ENCODE assay signal across 8 cellular contexts in the genomic region with DNA sequence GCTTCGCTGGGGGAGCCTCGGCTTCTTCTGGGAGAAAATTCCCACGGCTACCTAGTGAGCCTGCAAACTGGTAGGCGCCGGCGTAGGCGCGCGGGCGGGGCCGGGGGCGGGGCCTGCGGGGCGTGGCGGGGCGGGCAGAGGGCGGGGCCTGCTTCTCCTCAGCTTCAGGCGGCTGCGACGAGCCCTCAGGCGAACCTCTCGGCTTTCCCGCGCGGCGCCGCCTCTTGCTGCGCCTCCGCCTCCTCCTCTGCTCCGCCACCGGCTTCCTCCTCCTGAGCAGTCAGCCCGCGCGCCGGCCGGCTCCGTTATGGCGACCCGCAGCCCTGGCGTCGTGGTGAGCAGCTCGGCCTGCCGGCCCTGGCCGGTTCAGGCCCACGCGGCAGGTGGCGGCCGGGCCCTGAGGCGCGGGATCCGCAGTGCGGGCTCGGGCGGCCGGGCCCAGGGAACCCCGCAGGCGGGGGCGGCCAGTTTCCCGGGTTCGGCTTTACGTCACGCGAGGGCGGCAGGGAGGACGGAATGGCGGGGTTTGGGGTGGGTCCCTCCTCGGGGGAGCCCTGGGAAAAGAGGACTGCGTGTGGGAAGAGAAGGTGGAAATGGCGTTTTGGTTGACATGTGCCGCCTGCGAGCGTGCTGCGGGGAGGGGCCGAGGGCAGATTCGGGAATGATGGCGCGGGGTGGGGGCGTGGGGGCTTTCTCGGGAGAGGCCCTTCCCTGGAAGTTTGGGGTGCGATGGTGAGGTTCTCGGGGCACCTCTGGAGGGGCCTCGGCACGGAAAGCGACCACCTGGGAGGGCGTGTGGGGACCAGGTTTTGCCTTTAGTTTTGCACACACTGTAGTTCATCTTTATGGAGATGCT. TPM values are rescaled to one million over a fixed set of nuclear protein-coding genes. Genes with fewer than 3 reads are reported as not detected.
DNase-seq lines count a peak whose midpoint lies in the region; ATAC-seq, FAIRE-seq and TF ChIP-seq lines count a peak whose summit lies in the region.

A gene with protein sequence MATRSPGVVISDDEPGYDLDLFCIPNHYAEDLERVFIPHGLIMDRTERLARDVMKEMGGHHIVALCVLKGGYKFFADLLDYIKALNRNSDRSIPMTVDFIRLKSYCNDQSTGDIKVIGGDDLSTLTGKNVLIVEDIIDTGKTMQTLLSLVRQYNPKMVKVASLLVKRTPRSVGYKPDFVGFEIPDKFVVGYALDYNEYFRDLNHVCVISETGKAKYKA (plus strand): TSS at position 161 of the 856 bp plus-strand sequence. CDS start 147 bp downstream, at position 308.

- POLR2A ChIA-PET in A549 (lab: Yijun Ruan, JAX), result interaction anchor here (0.5 kb wide), 1 partner anchor 8 kb away, joined by 4 read pairs; no protein-coding TSS in a partner anchor

- CTCF ChIA-PET in A549 (lab: Yijun Ruan, JAX), result interaction anchor here (0.6 to 1.2 kb wide), 3 partner anchors 11 to 24 kb away, joined by 3 to 4 read pairs (median 3); no protein-coding TSS in a partner anchor

- no peaks in the 10 kb centered on the region for H3K36me3 ChIP-seq in kidney epithelial cell (ENCODE audit: control insufficient read depth, insufficient read depth, low read length)

- ATAC-seq in A549 (peak; percentile 87 to 90), HG03064 (IDR thresholded peaks at IDR 0.05; ENCODE audit: low read depth, unreplicated experiment) (peak; percentile 81)
- peak; percentile 96 for ATAC-seq in central memory CD8-positive, alpha-beta T cell (replicated peaks; ENCODE audit: extremely low read depth, poor library complexity, severe bottlenecking)

- WGBS in A549 (ENCODE audit: missing lambda C conversion rate), result 0% methylated on average over 14 of the region's 85 CpGs

- TF ChIP-seq EP300 in A549 (IDR thresholded peaks at IDR 0.05), result no peak

- DNase-seq in A549 (ENCODE audit: low read depth in 1 of 2, low spot score in 1 of 2), result peak; percentile 42 to 79
- peak; percentile 65 for DNase-seq in NCI-H2196 (lab: John Stamatoyannopoulos, UW; ENCODE audit: unreplicated experiment)
- peak; percentile 68 for DNase-seq in activated CD4-positive, alpha-beta T cell treated with anti-CD3 and anti-CD28 coated beads for 1 hour
- DNase-seq in central memory CD8-positive, alpha-beta T cell (ENCODE audit: low spot score in 2 of 2), result peak; percentile 43 to 58
- no peak for DNase-seq in kidney epithelial cell (ENCODE audit: low read depth)
- DNase-seq in stimulated activated CD4-positive, alpha-beta T cell treated with anti-CD3 and anti-CD28 coated beads, Interleukin-15, amount 100 ng/mL, for 24 hours, result peak; percentile 80

- TF ChIP-seq RAD21 in A549 (conservative IDR thresholded peaks at IDR 0.05 in 1 of 2, IDR thresholded peaks at IDR 0.05 in 1 of 2), result no peak

- H3K27ac ChIP-seq in A549, result peak within 1 kb of the TSS; percentile 90 to 99

- TF ChIP-seq CTCF in A549 (IDR thresholded peaks at IDR 0.05) (no peak), kidney epithelial cell (IDR thresholded peaks at IDR 0.05; ENCODE audit: insufficient read depth, low read length, poor library complexity, severe bottlenecking) (no peak)

- H3K36me3 Mint-ChIP-seq in central memory CD8-positive, alpha-beta T cell (ENCODE audit: insufficient read depth), result peaks cover 4% of the 10 kb centered on the region

- H3K4me3 Mint-ChIP-seq in central memory CD8-positive, alpha-beta T cell, result peak within 1 kb of the TSS; percentile 83

- no peaks in the 10 kb centered on the region for H3K27me3 ChIP-seq in kidney epithelial cell (ENCODE audit: control insufficient read depth, insufficient read depth, low read length)

- peak within 1 kb of the TSS; percentile 85 for H3K27ac Mint-ChIP-seq in central memory CD8-positive, alpha-beta T cell (ENCODE audit: low read depth)

- TF ChIP-seq POLR2A in A549 (IDR thresholded peaks at IDR 0.05; ENCODE audit: low read length) (peak; percentile 36; the same call in 1 of the 2 replicates), GM18526 (IDR thresholded peaks at IDR 0.05; ENCODE audit: extremely low read depth, insufficient read length) (peak; percentile 42)

- H3K4me1 Mint-ChIP-seq in central memory CD8-positive, alpha-beta T cell, result peaks cover 6% of the 10 kb centered on the region

- H3K4me3 ChIP-seq in A549 (peak within 1 kb of the TSS; percentile 94), kidney epithelial cell (ENCODE audit: low read depth, low read length) (peak within 1 kb of the TSS; percentile 63)

- FAIRE-seq in A549 (lab: Jason Lieb, UNC), result no peak

- no peaks in the 10 kb centered on the region for H3K27me3 Mint-ChIP-seq in central memory CD8-positive, alpha-beta T cell

- H3K4me2 ChIP-seq in A549, result peak within 1 kb of the TSS; percentile 93

- no peaks in the 10 kb centered on the region for H3K9me3 Mint-ChIP-seq in central memory CD8-positive, alpha-beta T cell

- H3K9me3 ChIP-seq in A549, result no peaks in the 10 kb centered on the region

- H3K4me1 ChIP-seq in A549, result peaks cover 17% of the 10 kb centered on the region; the same call in 2 of the 3 replicates

TF ChIP-seq in A549, 52 proteins besides CTCF, POLR2A, EP300 and RAD21:
- TF ChIP-seq MAFK (IDR thresholded peaks at IDR 0.05; ENCODE audit: partially characterized antibody) (no peak), JUN (IDR thresholded peaks at IDR 0.05) (peak in 1 of 2 experiments; percentile 45; a peak in 2 of 5 replicates), ZNF302 (CRISPR knock-in tag; IDR thresholded peaks at IDR 0.05) (no peak), PHF8 (IDR thresholded peaks at IDR 0.05; ENCODE audit: borderline replicate concordance, low read depth) (peak; percentile 93), HOXB5 (CRISPR knock-in tag; IDR thresholded peaks at IDR 0.05) (0 out of 2 replicates have a peak, but pooled peaks have one; percentile 20), TP53 (CRISPR knock-in tag; IDR thresholded peaks at IDR 0.05) (no peak), HDAC2 (IDR thresholded peaks at IDR 0.05) (no peak)
- TF ChIP-seq, protein P1, sequence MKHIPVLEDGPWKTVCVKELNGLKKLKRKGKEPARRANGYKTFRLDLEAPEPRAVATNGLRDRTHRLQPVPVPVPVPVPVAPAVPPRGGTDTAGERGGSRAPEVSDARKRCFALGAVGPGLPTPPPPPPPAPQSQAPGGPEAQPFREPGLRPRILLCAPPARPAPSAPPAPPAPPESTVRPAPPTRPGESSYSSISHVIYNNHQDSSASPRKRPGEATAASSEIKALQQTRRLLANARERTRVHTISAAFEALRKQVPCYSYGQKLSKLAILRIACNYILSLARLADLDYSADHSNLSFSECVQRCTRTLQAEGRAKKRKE (CRISPR knock-in tag; IDR thresholded peaks at IDR 0.05; ENCODE audit: low read depth), result no peak
- TF ChIP-seq, protein P2, sequence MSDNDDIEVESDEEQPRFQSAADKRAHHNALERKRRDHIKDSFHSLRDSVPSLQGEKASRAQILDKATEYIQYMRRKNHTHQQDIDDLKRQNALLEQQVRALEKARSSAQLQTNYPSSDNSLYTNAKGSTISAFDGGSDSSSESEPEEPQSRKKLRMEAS (IDR thresholded peaks at IDR 0.05), result peak; percentile 47

RNA-seq across cellular contexts. Expression of the gene that starts here (rescaled TPM):
- polyA plus RNA-seq in A549 (2011; rRNA removed), result 70.6 and 96.6 TPM in 2 replicates
- 52.2 and 54.9 TPM in 2 replicates for polyA plus RNA-seq in A549 (2012; cell fraction: cytosol; rRNA removed)
- polyA plus RNA-seq in A549 (2012; cell fraction: nucleus; rRNA removed), result 19.5 and 27.2 TPM in 2 replicates
- polyA plus RNA-seq in A549 (2017; fragmentation: RNase III; extraction: RNeasy Plus Mini Kit Qiagen cat#74134 plus additional on column Dnase treatment), result 97.4 to 108 TPM (median 101 TPM) in 3 replicates
- 16.4 and 16.7 TPM in 2 replicates for polyA minus RNA-seq in A549 (2011; rRNA and poly(A)+ RNA removed)
- total RNA-seq in kidney epithelial cell, result 4.0 and 9.6 TPM in 2 replicates
